18 cellular contexts compared by ENCODE assay signal in genomic region chr10:36393800-36394199, GRCh38.
"Had no signal": no experiment of that assay in that cellular context is flagged by ENCODE, and none has a peak within 500 bp of the region (broad histone marks: within the 10 kb centered on the region; RNA-seq: fewer than 3 reads in every experiment).

No MANE protein-coding gene starts in this region.

- H3K9me3 ChIP-seq: left ventricle myocardium inferior, upper lobe of right lung had no signal

- DNase-seq: activated CD4-positive, alpha-beta T cell treated with anti-CD3 and anti-CD28 coated beads for 36 hours; activated CD4-positive, alpha-beta T cell treated with anti-CD3 and anti-CD28 coated beads, Interleukin-2, amount 50 U/mL, for 48 hours; activated gamma-delta T cell treated with Interleukin-2 at 50 U/mL for 16 hours; activated T-cell treated with anti-CD3 and anti-CD28 coated beads for 4 hours; amniotic stem cell; effector CD4-positive, alpha-beta T cell; kidney; left ventricle myocardium inferior; occipital lobe; retina; stimulated activated naive CD4-positive, alpha-beta T cell; upper lobe of right lung had no signal

- H3K4me1 ChIP-seq: left ventricle myocardium inferior, upper lobe of right lung had no signal

- ATAC-seq: activated CD4-positive, alpha-beta T cell treated with anti-CD3 and anti-CD28 coated beads for 36 hours; activated naive CD4-positive, alpha-beta T cell treated with anti-CD3 and anti-CD28 coated beads, Interleukin-2, amount 50 U/mL, for 72 hours; esophagus mucosa; upper lobe of right lung; WTC11 had no signal

- H3K36me3 ChIP-seq: left ventricle myocardium inferior, upper lobe of right lung had no signal

- H3K27me3 ChIP-seq: upper lobe of right lung had no signal

- H3K4me3 ChIP-seq: coronary artery, left ventricle myocardium inferior, upper lobe of right lung had no signal

- H3K4me3 Mint-ChIP-seq: activated CD4-positive, alpha-beta T cell treated with anti-CD3 and anti-CD28 coated beads for 36 hours; activated T-helper 1 cell treated with anti-CD3 and anti-CD28 coated beads, Interleukin-12 subunit alpha, Interleukin-12 subunit beta, Interleukin-2, Interleukin-4 antibody, amounts not matched to agents 30 ng/mL and 10 ng/mL and 1 ng/mL, durations not matched to agents 14 hours and 24 hours and 36 hours; central memory CD8-positive, alpha-beta T cell; WTC11 had no signal

- H3K36me3 Mint-ChIP-seq: WTC11 had no signal

- H3K27me3 Mint-ChIP-seq: activated CD4-positive, alpha-beta T cell treated with anti-CD3 and anti-CD28 coated beads for 36 hours; central memory CD8-positive, alpha-beta T cell had no signal

- H3K27ac ChIP-seq: coronary artery, left ventricle myocardium inferior, upper lobe of right lung had no signal

- H3K27ac Mint-ChIP-seq: activated CD4-positive, alpha-beta T cell treated with anti-CD3 and anti-CD28 coated beads for 36 hours; activated naive CD4-positive, alpha-beta T cell treated with anti-CD3 and anti-CD28 coated beads, Interleukin-2, amount 50 U/mL, for 72 hours; activated T-helper 1 cell treated with anti-CD3 and anti-CD28 coated beads, Interleukin-12 subunit alpha, Interleukin-12 subunit beta, Interleukin-2, Interleukin-4 antibody, amounts not matched to agents 30 ng/mL and 10 ng/mL and 1 ng/mL, durations not matched to agents 14 hours and 24 hours and 36 hours; WTC11 had no signal

- H3K4me1 Mint-ChIP-seq: activated CD4-positive, alpha-beta T cell treated with anti-CD3 and anti-CD28 coated beads for 36 hours; central memory CD8-positive, alpha-beta T cell; WTC11 had no signal
